8 cellular contexts compared by ENCODE assay signal in the genomic region with DNA sequence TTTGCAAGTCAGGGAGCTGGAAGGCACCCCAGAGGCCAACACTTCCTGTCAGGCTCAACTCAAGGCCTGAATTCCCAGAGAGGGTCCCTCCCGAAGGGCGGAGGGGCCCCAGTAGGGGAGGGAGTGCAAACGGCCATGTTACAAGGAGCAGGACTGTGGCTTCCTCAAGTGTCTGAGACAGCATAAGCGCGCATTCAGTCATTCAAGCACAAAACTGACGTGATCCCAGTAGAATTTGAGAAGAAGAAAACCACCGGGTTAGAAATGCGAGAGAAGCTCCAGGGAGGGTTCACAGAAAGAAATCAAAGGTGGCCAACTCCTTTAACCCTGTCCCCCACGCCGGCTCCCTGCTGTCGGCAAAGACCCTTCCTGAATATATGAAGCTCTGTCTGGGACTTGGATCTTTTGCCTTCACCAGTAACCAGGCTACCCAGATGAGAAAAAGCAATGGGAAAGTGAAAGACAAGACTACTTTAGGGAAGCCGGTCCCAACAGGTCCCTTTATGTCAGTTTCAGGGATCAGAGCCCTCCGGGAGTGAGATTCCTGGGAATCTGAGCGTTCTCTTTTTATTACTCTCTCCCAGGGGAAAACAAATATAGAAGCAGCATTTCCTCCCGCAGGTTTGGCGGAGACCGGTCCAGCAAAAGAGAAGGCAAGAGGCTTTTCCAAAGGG. TPM values are rescaled to one million over a fixed set of nuclear protein-coding genes. Genes with fewer than 3 reads are reported as not detected.
DNase-seq lines count a peak whose midpoint lies in the region; FAIRE-seq and TF ChIP-seq lines count a peak whose summit lies in the region.

No MANE protein-coding gene starts in this region.

- no peak for DNase-seq in GM12892 (ENCODE audit: insufficient read length)
- no peak for DNase-seq in adipocyte (ENCODE audit: low read depth)
- peak; percentile 66 for DNase-seq in sigmoid colon
- no peak for DNase-seq in NOMO-1 (lab: John Stamatoyannopoulos, UW; ENCODE audit: unreplicated experiment in 2 of 2)
- DNase-seq in stimulated activated CD4-positive, alpha-beta T cell treated with anti-CD3 and anti-CD28 coated beads, Interleukin-4, amount 100 ng/mL, for 1 hour, result no peak
- no peak for DNase-seq in AML-193 (lab: John Stamatoyannopoulos, UW)
- DNase-seq in activated CD4-positive, alpha-beta T cell treated with anti-CD3 and anti-CD28 coated beads for 4 hours, result no peak

- no peak overlapping the region for H3K9ac ChIP-seq in adipocyte (ENCODE audit: low read length)

- peaks cover 36% of the 10 kb centered on the region for H3K27me3 ChIP-seq in adipocyte (replicated peaks; ENCODE audit: control insufficient read depth, insufficient read depth, low read length)
- peaks cover 0 to 13% (median 5%) of the 10 kb centered on the region in 3 donors for H3K27me3 ChIP-seq in sigmoid colon

- peak; percentile 67 for FAIRE-seq in GM12892 (lab: Jason Lieb, UNC)

- H3K36me3 ChIP-seq in adipocyte (ENCODE audit: control insufficient read depth, insufficient read depth, low read length, severe bottlenecking) (no peaks in the 10 kb centered on the region), sigmoid colon (no peaks in the 10 kb centered on the region)

- H3K4me1 ChIP-seq in adipocyte (ENCODE audit: control insufficient read depth, insufficient read depth, low read length) (peaks cover 29% of the 10 kb centered on the region), sigmoid colon (peaks cover 0 to 72% (median 52%) of the 10 kb centered on the region in 4 donors)

- no peak for TF ChIP-seq EP300 in sigmoid colon (IDR thresholded peaks at IDR 0.05)

- no peak for TF ChIP-seq CTCF in sigmoid colon (IDR thresholded peaks at IDR 0.05)

- H3K27ac ChIP-seq in sigmoid colon, result peak overlapping the region; percentile 71 to 78 (median 73)

- H3K9me3 ChIP-seq in adipocyte (ENCODE audit: control insufficient read depth, low read length) (peaks cover 3% of the 10 kb centered on the region), iPS-18c (ENCODE audit: control insufficient read depth, insufficient read depth, low read length) (peaks cover under 1% of the 10 kb centered on the region), sigmoid colon (no peaks in the 10 kb centered on the region)

- peak overlapping the region; percentile 26 for H3K4me3 ChIP-seq in adipocyte (ENCODE audit: low read length)
- H3K4me3 ChIP-seq in iPS-18c (ENCODE audit: insufficient read depth, low read depth, low read length), result peak overlapping the region; percentile 66
- H3K4me3 ChIP-seq in sigmoid colon, result peak overlapping the region; percentile 46 to 62 (median 53)

- WGBS in sigmoid colon, 2 donors, result 26 to 44% methylated on average over 17 of the region's 17 CpGs

- intact Hi-C loops in sigmoid colon (cut with DNase I), result loop anchor here (5.0 kb wide), 1 partner anchor 56 kb away; no protein-coding TSS in a partner anchor

- no peak for TF ChIP-seq POLR2A in GM12892 (IDR thresholded peaks at IDR 0.05; ENCODE audit: low read depth, low read length)
- TF ChIP-seq POLR2A in sigmoid colon (IDR thresholded peaks at IDR 0.05), result no peak

RNA-seq across cellular contexts. Expression of gene AFAP1L2, which starts 1.3 kb away (rescaled TPM):
- polyA plus RNA-seq in GM12892 (2012; ENCODE audit: missing spikeins), result 4.2 TPM
- 10 to 100 TPM in 3 of 4 donors, 1 to 10 TPM in 1; 7.6 to 26.0 (median 19.1) TPM for total RNA-seq in sigmoid colon
- polyA plus RNA-seq in sigmoid colon, result 1 to 10 TPM; 2.5 to 7.9 (median 4.8) TPM
